17 cellular contexts compared by ENCODE assay signal in genomic region chr11:123303924-123304323, GRCh38.
DNase-seq lines count a peak whose midpoint lies in the region; ATAC-seq and TF ChIP-seq lines count a peak whose summit lies in the region.
"Had no signal": no experiment of that assay in that cellular context is flagged by ENCODE, and none has a peak within 500 bp of the region (broad histone marks: within the 10 kb centered on the region; RNA-seq: fewer than 3 reads in every experiment).

No MANE protein-coding gene starts in this region.

- H3K9me3 ChIP-seq in neural progenitor cell (ENCODE audit: low read depth) = no peaks in the 10 kb centered on the region
- H3K9me3 ChIP-seq in heart left ventricle = no peaks in the 10 kb centered on the region
- H3K9me3 ChIP-seq: gastrocnemius medialis, spleen, uterus had no signal

- H3K27me3 ChIP-seq in neural progenitor cell (peaks cover 47% of the 10 kb centered on the region), heart left ventricle (peaks cover 0 to 15% (median 0%) of the 10 kb centered on the region in 9 donors)
- H3K27me3 ChIP-seq: gastrocnemius medialis, uterus had no signal

- ATAC-seq in activated T-cell treated with anti-CD3 and anti-CD28 coated beads, Interleukin-2, amount 50 U/mL, for 72 hours (replicated peaks in 1 of 2) = no peak
- peak; percentile 30 for ATAC-seq in GM19035 (IDR thresholded peaks at IDR 0.05; ENCODE audit: unreplicated experiment)
- ATAC-seq in heart left ventricle = no peak
- ATAC-seq: gastrocnemius medialis had no signal

- H3K4me3 ChIP-seq in neural progenitor cell = no peak overlapping the region
- no peak overlapping the region for H3K4me3 ChIP-seq in heart left ventricle
- H3K4me3 ChIP-seq: gastrocnemius medialis, uterus had no signal

- no peak overlapping the region for H3K4me2 ChIP-seq in neural progenitor cell

- no peak overlapping the region for H3K27ac Mint-ChIP-seq in activated T-cell treated with anti-CD3 and anti-CD28 coated beads, Interleukin-2, amount 50 U/mL, for 72 hours
- H3K27ac Mint-ChIP-seq in T-helper 1 cell treated with Interleukin-12 subunit alpha and Interleukin-12 subunit beta and Interleukin-4 antibody, amounts not matched to agents 30 μg/mL and 1 μg/mL, for 36 hours = peak overlapping the region; percentile 97
- H3K27ac Mint-ChIP-seq in neural progenitor cell = no peak overlapping the region

- H3K36me3 ChIP-seq in neural progenitor cell = no peaks in the 10 kb centered on the region
- no peaks in the 10 kb centered on the region for H3K36me3 ChIP-seq in heart left ventricle
- H3K36me3 ChIP-seq: gastrocnemius medialis, spleen, uterus had no signal

- no peak for TF ChIP-seq POLR2A in heart left ventricle (IDR thresholded peaks at IDR 0.05)

- no peak for DNase-seq in activated T-cell treated with anti-CD3 and anti-CD28 coated beads, Interleukin-2, amount 50 U/mL, for 72 hours
- DNase-seq in activated T-cell treated with anti-CD3 and anti-CD28 coated beads for 4 hours (no peak), neural progenitor cell (ENCODE audit: low spot score) (no peak), NCI-H748 (lab: John Stamatoyannopoulos, UW; ENCODE audit: unreplicated experiment) (no peak), heart left ventricle (no peak)
- DNase-seq in activated effector memory CD4-positive, alpha-beta T cell treated with anti-CD3 and anti-CD28 coated beads, Interleukin-2, amount 50 U/mL, for 16 hours = no peak
- DNase-seq: DMS 273 treated with DMSO at 0.1 percent for 48 hours, gastrocnemius medialis, GOT3, naive B cell, NCI-H2029 treated with DMSO at 0.1 percent for 48 hours, spleen, SW 1271, uterus had no signal

- H3K27ac ChIP-seq in neural progenitor cell (no peak overlapping the region), heart left ventricle (no peak overlapping the region)
- H3K27ac ChIP-seq: epithelial cell of prostate, gastrocnemius medialis, uterus had no signal

- peaks cover 4% of the 10 kb centered on the region for H3F3A ChIP-seq in neural progenitor cell (ENCODE audit: low read depth)

- no peak overlapping the region for H2AFZ ChIP-seq in neural progenitor cell (replicated peaks)

- H3K9me3 Mint-ChIP-seq in activated T-cell treated with anti-CD3 and anti-CD28 coated beads, Interleukin-2, amount 50 U/mL, for 72 hours = no peaks in the 10 kb centered on the region
- no peaks in the 10 kb centered on the region for H3K9me3 Mint-ChIP-seq in T-helper 1 cell treated with Interleukin-12 subunit alpha and Interleukin-12 subunit beta and Interleukin-4 antibody, amounts not matched to agents 30 μg/mL and 1 μg/mL, for 36 hours
- no peaks in the 10 kb centered on the region for H3K9me3 Mint-ChIP-seq in neural progenitor cell
- H3K9me3 Mint-ChIP-seq: naive B cell had no signal

- peak; percentile 3 for TF ChIP-seq CTCF in neural progenitor cell (IDR thresholded peaks at IDR 0.05)
- no peak for TF ChIP-seq CTCF in heart left ventricle (IDR thresholded peaks at IDR 0.05)

- H3K4me1 ChIP-seq in neural progenitor cell = peaks cover 35% of the 10 kb centered on the region
- peaks cover 0 to 37% (median 22%) of the 10 kb centered on the region in 12 donors for H3K4me1 ChIP-seq in heart left ventricle
- H3K4me1 ChIP-seq: uterus had no signal

- no peaks in the 10 kb centered on the region for H3K36me3 Mint-ChIP-seq in activated T-cell treated with anti-CD3 and anti-CD28 coated beads, Interleukin-2, amount 50 U/mL, for 72 hours (ENCODE audit: insufficient read depth in 2 of 2)
- no peaks in the 10 kb centered on the region for H3K36me3 Mint-ChIP-seq in T-helper 1 cell treated with Interleukin-12 subunit alpha and Interleukin-12 subunit beta and Interleukin-4 antibody, amounts not matched to agents 30 μg/mL and 1 μg/mL, for 36 hours (ENCODE audit: low read depth)
- no peaks in the 10 kb centered on the region for H3K36me3 Mint-ChIP-seq in neural progenitor cell
- H3K36me3 Mint-ChIP-seq: naive B cell had no signal

- peak overlapping the region; percentile 80 to 88 for H3K4me3 Mint-ChIP-seq in activated T-cell treated with anti-CD3 and anti-CD28 coated beads, Interleukin-2, amount 50 U/mL, for 72 hours
- H3K4me3 Mint-ChIP-seq in T-helper 1 cell treated with Interleukin-12 subunit alpha and Interleukin-12 subunit beta and Interleukin-4 antibody, amounts not matched to agents 30 μg/mL and 1 μg/mL, for 36 hours = peak overlapping the region; percentile 85
- no peak overlapping the region for H3K4me3 Mint-ChIP-seq in neural progenitor cell

- intact Hi-C loops in heart left ventricle (cut with DNase I) = loop anchor here in 8 of 10 donors (2.0 to 10.0 kb wide), 9 partner anchors 53 to 261 kb away; no protein-coding TSS in a partner anchor

- no peaks in the 10 kb centered on the region for H4K20me1 ChIP-seq in neural progenitor cell (ENCODE audit: low read depth)

- WGBS in heart left ventricle, 4 donors = 84 to 89% (median 87%) methylated on average over 6 of the region's 6 CpGs

- H3K27me3 Mint-ChIP-seq in activated T-cell treated with anti-CD3 and anti-CD28 coated beads, Interleukin-2, amount 50 U/mL, for 72 hours (ENCODE audit: low read depth) = no peaks in the 10 kb centered on the region
- no peaks in the 10 kb centered on the region for H3K27me3 Mint-ChIP-seq in T-helper 1 cell treated with Interleukin-12 subunit alpha and Interleukin-12 subunit beta and Interleukin-4 antibody, amounts not matched to agents 30 μg/mL and 1 μg/mL, for 36 hours (ENCODE audit: low read depth)
- peaks cover 19% of the 10 kb centered on the region for H3K27me3 Mint-ChIP-seq in neural progenitor cell (ENCODE audit: insufficient read depth, low read depth)

- no peaks in the 10 kb centered on the region for H3K79me2 ChIP-seq in neural progenitor cell (ENCODE audit: low read depth)

- H3K9ac ChIP-seq in neural progenitor cell = no peak overlapping the region

- peaks cover 48% of the 10 kb centered on the region for H3K4me1 Mint-ChIP-seq in activated T-cell treated with anti-CD3 and anti-CD28 coated beads, Interleukin-2, amount 50 U/mL, for 72 hours (ENCODE audit: low read depth)
- peaks cover 54% of the 10 kb centered on the region for H3K4me1 Mint-ChIP-seq in T-helper 1 cell treated with Interleukin-12 subunit alpha and Interleukin-12 subunit beta and Interleukin-4 antibody, amounts not matched to agents 30 μg/mL and 1 μg/mL, for 36 hours (ENCODE audit: low read depth)
- H3K4me1 Mint-ChIP-seq in neural progenitor cell = peaks cover 50% of the 10 kb centered on the region
